In genomic region chr7:133853706-133854276, GRCh38 we compare ENCODE assay signal across 8 cellular contexts.
DNase-seq lines count a peak whose midpoint lies in the region; ATAC-seq and TF ChIP-seq lines count a peak whose summit lies in the region.

No MANE protein-coding gene starts in this region.

- H3K4me1 Mint-ChIP-seq in CD4-positive, alpha-beta T cell (ENCODE audit: low read depth) = no peaks in the 10 kb centered on the region
- H3K4me1 Mint-ChIP-seq in memory B cell = peaks cover 7% of the 10 kb centered on the region

- peaks cover 6% of the 10 kb centered on the region for H3K36me3 Mint-ChIP-seq in CD4-positive, alpha-beta T cell (ENCODE audit: low read depth)
- H3K36me3 Mint-ChIP-seq in memory B cell = peaks cover 5% of the 10 kb centered on the region

- no peaks in the 10 kb centered on the region for H3K9me3 ChIP-seq in CD4-positive, alpha-beta T cell (ENCODE audit: control insufficient read depth, low read length)

- no peaks in the 10 kb centered on the region for H3K9me3 Mint-ChIP-seq in CD4-positive, alpha-beta T cell
- H3K9me3 Mint-ChIP-seq in memory B cell = no peaks in the 10 kb centered on the region

- H3K27me3 Mint-ChIP-seq in CD4-positive, alpha-beta T cell = no peaks in the 10 kb centered on the region
- H3K27me3 Mint-ChIP-seq in memory B cell = no peaks in the 10 kb centered on the region

- POLR2A ChIA-PET in CD4-positive, alpha-beta T cell (lab: Charles Lee) = no interaction called here

- no peaks in the 10 kb centered on the region for H3K27me3 ChIP-seq in CD4-positive, alpha-beta T cell (ENCODE audit: control insufficient read depth, insufficient read depth, low read length)

- CTCF ChIA-PET in CD4-positive, alpha-beta T cell (lab: Charles Lee) = no interaction called here

- no peak for TF ChIP-seq CTCF in CD4-positive, alpha-beta T cell (IDR thresholded peaks at IDR 0.05)

- H3K27ac Mint-ChIP-seq in CD4-positive, alpha-beta T cell = no peak overlapping the region
- H3K27ac Mint-ChIP-seq in memory B cell = no peak overlapping the region

- H3K27ac ChIP-seq in CD4-positive, alpha-beta T cell (ENCODE audit: low read depth, low read length) = no peak overlapping the region

- ATAC-seq in CD4-positive, alpha-beta T cell (ENCODE audit: poor library complexity) = peak; percentile 37
- ATAC-seq in GM18511 (IDR thresholded peaks at IDR 0.05; ENCODE audit: unreplicated experiment) (peak; percentile 91), HG03378 (IDR thresholded peaks at IDR 0.05; ENCODE audit: unreplicated experiment) (peak; percentile 71), memory B cell (ENCODE audit: low read depth) (peak; percentile 73), GM19395 (IDR thresholded peaks at IDR 0.05; ENCODE audit: unreplicated experiment) (no peak)

- intact Hi-C loops in CD4-positive, alpha-beta T cell (cut with DNase I, micrococcal nuclease) = loop anchor here in 1 of 2 experiments (1.0 kb wide), 1 partner anchor 8 kb away; no protein-coding TSS in a partner anchor

- DNase-seq in CD4-positive, alpha-beta T cell = no peak
- DNase-seq in NCI-H748 (lab: John Stamatoyannopoulos, UW; ENCODE audit: unreplicated experiment) (peak; percentile 80), brain pericyte (ENCODE audit: low read depth, low spot score) (peak; percentile 31), memory B cell (ENCODE audit: low spot score in 2 of 2) (peak in 1 of 2 donors; percentile 10), Ammon's horn (ENCODE audit: low spot score) (no peak)

- no peak overlapping the region for H3K4me3 Mint-ChIP-seq in CD4-positive, alpha-beta T cell
- no peak overlapping the region for H3K4me3 Mint-ChIP-seq in memory B cell

Comparison
In these comparisons a context has a peak if more than half of its experiments do, and no peak if none do; other contexts are left out.
1. DNase-seq: peak in NCI-H748 (single experiment) and brain pericyte (single experiment); none in CD4-positive, alpha-beta T cell (0 of 10) and Ammon's horn (single experiment).